14 cellular contexts compared by ENCODE assay signal in genomic region chr17:77535892-77536291, GRCh38.
"Had no signal": no experiment of that assay in that cellular context is flagged by ENCODE, and none has a peak within 500 bp of the region (broad histone marks: within the 10 kb centered on the region; RNA-seq: fewer than 3 reads in every experiment).

No MANE protein-coding gene starts in this region.

- H3K27ac Mint-ChIP-seq: activated naive CD4-positive, alpha-beta T cell treated with anti-CD3 and anti-CD28 coated beads, Interleukin-2, amount 50 U/mL, for 24 hours; immature natural killer cell; neural progenitor cell had no signal

- H3K9me3 Mint-ChIP-seq: activated naive CD4-positive, alpha-beta T cell treated with anti-CD3 and anti-CD28 coated beads, Interleukin-2, amount 50 U/mL, for 24 hours; immature natural killer cell had no signal

- H3K27me3 Mint-ChIP-seq: activated naive CD4-positive, alpha-beta T cell treated with anti-CD3 and anti-CD28 coated beads, Interleukin-2, amount 50 U/mL, for 24 hours had no signal

- ATAC-seq: esophagus mucosa had no signal

- DNase-seq: activated CD8-positive, alpha-beta memory T cell treated with anti-CD3 and anti-CD28 coated beads, Interleukin-2, amount 50 U/mL, for 48 hours; anterior cingulate cortex; cerebellar nuclear complex; dermis blood vessel endothelial cell; foreskin fibroblast; glutamatergic neuron; immature natural killer cell; midbrain; ovary; stimulated activated CD4-positive, alpha-beta T cell treated with anti-CD3 and anti-CD28 coated beads, Interleukin-15, amount 100 ng/mL, for 24 hours; stimulated activated CD4-positive, alpha-beta T cell treated with anti-CD3 and anti-CD28 coated beads, Interleukin-4, amount 100 ng/mL, for 24 hours had no signal

- H3K4me3 Mint-ChIP-seq: activated naive CD4-positive, alpha-beta T cell treated with anti-CD3 and anti-CD28 coated beads, Interleukin-2, amount 50 U/mL, for 24 hours; immature natural killer cell; neural progenitor cell had no signal
